Comparison of ENCODE assay signal across 31 cellular contexts in genomic region chr18:1676387-1676786, GRCh38.
"Had no signal": no experiment of that assay in that cellular context is flagged by ENCODE, and none has a peak within 500 bp of the region (broad histone marks: within the 10 kb centered on the region; RNA-seq: fewer than 3 reads in every experiment).

No MANE protein-coding gene starts in this region.

- H3K4me3 Mint-ChIP-seq: activated B cell treated with CpG ODN at 0.5 μM for 24 hours; activated CD8-positive, alpha-beta T cell treated with anti-CD3 and anti-CD28 coated beads for 36 hours; activated naive CD4-positive, alpha-beta T cell treated with anti-CD3 and anti-CD28 coated beads for 36 hours; activated naive CD4-positive, alpha-beta T cell treated with anti-CD3 and anti-CD28 coated beads, Interleukin-2, amount 50 U/mL, for 24 hours; activated naive CD8-positive, alpha-beta T cell treated with anti-CD3 and anti-CD28 coated beads, Interleukin-2, amount 10 ng/mL, durations not matched to agents 7 days and 5 days; activated T-cell treated with anti-CD3 and anti-CD28 coated beads, Interleukin-2, amount 50 U/mL, for 4 hours; activated T-helper 1 cell treated with anti-CD3 and anti-CD28 coated beads, Interleukin-12 subunit alpha, Interleukin-12 subunit beta, Interleukin-2, Interleukin-4 antibody, amounts not matched to agents 30 ng/mL and 10 ng/mL and 1 ng/mL, durations not matched to agents 14 hours and 24 hours and 36 hours; brain; endodermal cell; T-helper 17 cell; T-helper 2 cell treated with Interferon-gamma antibody and Interleukin-4, amounts not matched to agents 5 μg/mL and 100 μg/mL, for 36 hours had no signal

- H3K9me3 ChIP-seq: ascending aorta, colonic mucosa had no signal

- H3K4me1 ChIP-seq: ascending aorta, breast epithelium, colonic mucosa had no signal

- H3K27ac ChIP-seq: ascending aorta, breast epithelium, cardiac muscle cell, colonic mucosa, WERI-Rb-1 had no signal

- H3K9me3 Mint-ChIP-seq: activated CD8-positive, alpha-beta T cell treated with anti-CD3 and anti-CD28 coated beads for 36 hours; activated T-helper 1 cell treated with anti-CD3 and anti-CD28 coated beads, Interleukin-12 subunit alpha, Interleukin-12 subunit beta, Interleukin-2, Interleukin-4 antibody, amounts not matched to agents 30 ng/mL and 10 ng/mL and 1 ng/mL, durations not matched to agents 14 hours and 24 hours and 36 hours had no signal

- FAIRE-seq: frontal cortex had no signal

- H3K27me3 Mint-ChIP-seq: activated B cell treated with CpG ODN at 0.5 μM for 24 hours; activated CD8-positive, alpha-beta T cell treated with anti-CD3 and anti-CD28 coated beads for 36 hours; activated naive CD4-positive, alpha-beta T cell treated with anti-CD3 and anti-CD28 coated beads, Interleukin-2, amount 50 U/mL, for 24 hours; activated naive CD8-positive, alpha-beta T cell treated with anti-CD3 and anti-CD28 coated beads, Interleukin-2, amount 10 ng/mL, durations not matched to agents 7 days and 5 days; T-helper 17 cell had no signal

- H3K36me3 ChIP-seq: ascending aorta, breast epithelium, cardiac muscle cell, colonic mucosa, WERI-Rb-1 had no signal

- H3K4me1 Mint-ChIP-seq: activated B cell treated with CpG ODN at 0.5 μM for 24 hours; activated naive CD4-positive, alpha-beta T cell treated with anti-CD3 and anti-CD28 coated beads, Interleukin-2, amount 50 U/mL, for 24 hours; activated naive CD8-positive, alpha-beta T cell treated with anti-CD3 and anti-CD28 coated beads, Interleukin-2, amount 10 ng/mL, durations not matched to agents 7 days and 5 days; brain; endodermal cell; T-helper 17 cell had no signal

- H3K4me3 ChIP-seq: ascending aorta, breast epithelium, cardiac muscle cell, colonic mucosa had no signal

- H3K27me3 ChIP-seq: ascending aorta, breast epithelium, cardiac muscle cell, colonic mucosa had no signal

- DNase-seq: activated B cell treated with CpG ODN at 0.5 μM for 24 hours; activated CD4-positive, alpha-beta T cell treated with anti-CD3 and anti-CD28 coated beads for 48 hours; activated CD4-positive, alpha-beta T cell treated with anti-CD3 and anti-CD28 coated beads, Interleukin-2, amount 50 U/mL, for 1 hour; activated CD4-positive, alpha-beta T cell treated with anti-CD3 and anti-CD28 coated beads, Interleukin-2, amount 50 U/mL, for 48 hours; activated CD8-positive, alpha-beta memory T cell treated with anti-CD3 and anti-CD28 coated beads for 24 hours; activated CD8-positive, alpha-beta T cell treated with anti-CD3 and anti-CD28 coated beads for 36 hours; activated effector memory CD4-positive, alpha-beta T cell treated with anti-CD3 and anti-CD28 coated beads, Interleukin-2, amount 50 U/mL, for 16 hours; activated naive CD4-positive, alpha-beta T cell treated with anti-CD3 and anti-CD28 coated beads for 36 hours; activated naive CD8-positive, alpha-beta T cell treated with anti-CD3 and anti-CD28 coated beads, Interleukin-2, amount 10 ng/mL, durations not matched to agents 7 days and 5 days; activated T-cell treated with anti-CD3 and anti-CD28 coated beads, Interleukin-2, amount 50 U/mL, for 4 hours; central memory CD4-positive, alpha-beta T cell; cerebellar nuclear complex; colonic mucosa; effector memory CD4-positive, alpha-beta T cell; foreskin fibroblast; head of caudate nucleus; T-helper 17 cell; T1000; WERI-Rb-1 had no signal

- H3K36me3 Mint-ChIP-seq: activated naive CD4-positive, alpha-beta T cell treated with anti-CD3 and anti-CD28 coated beads, Interleukin-2, amount 50 U/mL, for 24 hours; activated naive CD8-positive, alpha-beta T cell treated with anti-CD3 and anti-CD28 coated beads, Interleukin-2, amount 10 ng/mL, durations not matched to agents 7 days and 5 days; brain had no signal

- H3K27ac Mint-ChIP-seq: activated B cell treated with CpG ODN at 0.5 μM for 24 hours; activated CD8-positive, alpha-beta T cell treated with anti-CD3 and anti-CD28 coated beads for 36 hours; activated naive CD4-positive, alpha-beta T cell treated with anti-CD3 and anti-CD28 coated beads for 36 hours; activated naive CD4-positive, alpha-beta T cell treated with anti-CD3 and anti-CD28 coated beads, Interleukin-2, amount 50 U/mL, for 24 hours; activated naive CD8-positive, alpha-beta T cell treated with anti-CD3 and anti-CD28 coated beads, Interleukin-2, amount 10 ng/mL, durations not matched to agents 7 days and 5 days; activated T-helper 1 cell treated with anti-CD3 and anti-CD28 coated beads, Interleukin-12 subunit alpha, Interleukin-12 subunit beta, Interleukin-2, Interleukin-4 antibody, amounts not matched to agents 30 ng/mL and 10 ng/mL and 1 ng/mL, durations not matched to agents 14 hours and 24 hours and 36 hours; activated T-helper 2 cell treated with anti-CD3 and anti-CD28 coated beads, Interferon-gamma antibody, Interleukin-2, Interleukin-4, amounts not matched to agents 10 μg/mL and 5 μg/mL and 100 μg/mL, durations not matched to agents 14 hours and 24 hours and 36 hours; brain; endodermal cell; T-helper 17 cell; T-helper 2 cell treated with Interferon-gamma antibody and Interleukin-4, amounts not matched to agents 5 μg/mL and 100 μg/mL, for 36 hours had no signal

- ATAC-seq: activated CD4-positive, CD25-positive, alpha-beta regulatory T cell treated with anti-CD3 and anti-CD28 coated beads, Interleukin-2, amount 50 U/mL, for 24 hours; activated CD8-positive, alpha-beta T cell treated with anti-CD3 and anti-CD28 coated beads for 36 hours; activated T-cell treated with anti-CD3 and anti-CD28 coated beads, Interleukin-2, amount 50 U/mL, for 4 hours; esophagus mucosa; T-helper 17 cell had no signal
